Comparison of ENCODE assay signal across 22 cellular contexts in the genomic region with DNA sequence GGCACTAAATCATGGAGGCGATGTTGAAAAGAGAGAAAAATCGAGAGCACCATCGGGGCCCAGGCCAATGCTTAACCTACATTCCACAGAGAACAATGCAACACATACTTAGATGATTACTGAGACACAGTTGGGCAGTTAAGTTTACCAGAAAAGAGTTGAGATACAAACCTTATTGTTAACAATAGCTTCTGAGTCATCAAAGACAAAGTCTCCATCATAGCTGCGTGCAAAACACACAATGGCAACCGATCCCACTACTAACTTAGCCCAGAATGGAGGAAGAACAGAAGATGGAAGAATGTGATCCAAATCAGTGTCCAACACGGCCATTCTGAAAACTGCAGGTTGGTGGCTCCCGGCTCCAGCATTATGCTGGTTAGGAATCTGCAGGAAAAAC.
DNase-seq lines count a peak whose midpoint lies in the region; ATAC-seq lines count a peak whose summit lies in the region.
"Had no signal": no experiment of that assay in that cellular context is flagged by ENCODE, and none has a peak within 500 bp of the region (broad histone marks: within the 10 kb centered on the region; RNA-seq: fewer than 3 reads in every experiment).

No MANE protein-coding gene starts in this region.

- DNase-seq in ELR (ENCODE audit: low read depth): peak; percentile 69
- DNase-seq in fibroblast of peridontal ligament (ENCODE audit: extremely low read depth): peak; percentile 55
- DNase-seq in non-pigmented ciliary epithelial cell (ENCODE audit: low read depth): peak; percentile 27
- no peak for DNase-seq in OCI-M1 (lab: John Stamatoyannopoulos, UW)
- no peak for DNase-seq in COLO829 (ENCODE audit: low spot score)
- no peak for DNase-seq in NK-92 (lab: John Stamatoyannopoulos, UW; ENCODE audit: unreplicated experiment)
- DNase-seq: activated CD8-positive, alpha-beta T cell treated with anti-CD3 and anti-CD28 coated beads, Interleukin-2, amount 10 ng/mL, durations not matched to agents 7 days and 5 days; activated T-cell treated with anti-CD3 and anti-CD28 coated beads, Interleukin-2, amount 50 U/mL, for 48 hours; effector memory CD8-positive, alpha-beta T cell; foreskin melanocyte; H7; left ventricle myocardium superior; NCI-H187; NCI-H510A; stimulated activated naive CD8-positive, alpha-beta T cell treated with anti-CD3 and anti-CD28 coated beads, Interleukin-15, amount 100 ng/mL, for 72 hours; T-helper 1 cell had no signal

- no peak for ATAC-seq in HG03045 (IDR thresholded peaks at IDR 0.05; ENCODE audit: unreplicated experiment)
- ATAC-seq: activated CD8-positive, alpha-beta T cell treated with anti-CD3 and anti-CD28 coated beads, Interleukin-2, amount 10 ng/mL, durations not matched to agents 7 days and 5 days; effector memory CD8-positive, alpha-beta T cell; K562; left ventricle myocardium superior; Right ventricle myocardium inferior; sciatic nerve; stimulated activated naive CD8-positive, alpha-beta T cell treated with anti-CD3 and anti-CD28 coated beads, Interleukin-15, amount 100 ng/mL, for 72 hours; WTC11 had no signal

- H3K27ac ChIP-seq in angular gyrus (ENCODE audit: low read depth, low read length): peak overlapping the region; percentile 19

Comparison
In these comparisons a context has a peak if more than half of its experiments do, and no peak if none do; other contexts are left out.
1. DNase-seq: peak in ELR (single experiment), fibroblast of peridontal ligament (single experiment) and non-pigmented ciliary epithelial cell (single experiment); none in OCI-M1 (single experiment), COLO829 (single experiment) and NK-92 (single experiment).